1 cellular context compared by ENCODE assay signal in the genomic region with DNA sequence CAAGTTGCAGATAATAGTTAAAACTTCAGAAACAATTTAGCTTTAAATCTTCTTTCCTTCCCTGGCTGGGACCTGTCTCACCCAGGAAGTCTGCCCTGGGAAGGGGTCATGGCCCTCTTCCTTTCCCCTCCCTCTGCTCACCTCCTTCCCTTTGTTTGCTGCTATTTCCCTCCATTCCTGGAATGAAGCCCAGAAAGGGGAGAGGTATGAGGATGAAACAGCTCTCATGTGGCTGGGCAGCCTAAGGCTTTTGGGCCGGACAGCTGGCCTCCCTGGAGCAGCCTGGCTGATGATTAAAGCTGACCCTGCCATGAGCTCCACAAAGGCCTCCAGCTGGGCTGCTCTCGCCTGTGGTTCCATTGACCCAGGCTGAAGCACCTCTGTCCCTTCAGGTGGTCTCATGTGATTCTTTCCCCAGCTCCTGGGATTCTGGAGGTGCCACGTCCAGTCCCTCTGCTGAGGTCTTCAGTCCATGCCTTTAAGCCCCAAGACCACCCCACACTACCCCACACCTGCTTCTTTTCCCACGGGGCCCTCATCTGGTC.
TF ChIP-seq lines count a peak whose summit lies in the region.

No MANE protein-coding gene starts in this region.

TF ChIP-seq in HepG2, 621 proteins besides CTCF, POLR2A, EP300 and RAD21 (continued from another document and continues in another):
- TF ChIP-seq, protein P1, sequence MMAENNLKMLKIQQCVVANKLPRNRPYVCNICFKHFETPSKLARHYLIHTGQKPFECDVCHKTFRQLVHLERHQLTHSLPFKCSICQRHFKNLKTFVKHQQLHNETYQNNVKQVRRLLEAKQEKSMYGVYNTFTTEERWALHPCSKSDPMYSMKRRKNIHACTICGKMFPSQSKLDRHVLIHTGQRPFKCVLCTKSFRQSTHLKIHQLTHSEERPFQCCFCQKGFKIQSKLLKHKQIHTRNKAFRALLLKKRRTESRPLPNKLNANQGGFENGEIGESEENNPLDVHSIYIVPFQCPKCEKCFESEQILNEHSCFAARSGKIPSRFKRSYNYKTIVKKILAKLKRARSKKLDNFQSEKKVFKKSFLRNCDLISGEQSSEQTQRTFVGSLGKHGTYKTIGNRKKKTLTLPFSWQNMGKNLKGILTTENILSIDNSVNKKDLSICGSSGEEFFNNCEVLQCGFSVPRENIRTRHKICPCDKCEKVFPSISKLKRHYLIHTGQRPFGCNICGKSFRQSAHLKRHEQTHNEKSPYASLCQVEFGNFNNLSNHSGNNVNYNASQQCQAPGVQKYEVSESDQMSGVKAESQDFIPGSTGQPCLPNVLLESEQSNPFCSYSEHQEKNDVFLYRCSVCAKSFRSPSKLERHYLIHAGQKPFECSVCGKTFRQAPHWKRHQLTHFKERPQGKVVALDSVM (CRISPR knock-in tag; IDR thresholded peaks at IDR 0.05): peak; percentile 47
- TF ChIP-seq SMAD9 (CRISPR knock-in tag; IDR thresholded peaks at IDR 0.05) (no peak), ZSCAN12 (CRISPR knock-in tag; IDR thresholded peaks at IDR 0.05) (peak; percentile 49; the same call in 1 of the 2 replicates), DPF2 (CRISPR knock-in tag; IDR thresholded peaks at IDR 0.05; ENCODE audit: borderline replicate concordance, low read depth) (0 out of 2 replicates have a peak, but pooled peaks have one; percentile 17), ZNF883 (CRISPR knock-in tag; IDR thresholded peaks at IDR 0.05; ENCODE audit: not compliant biosample characterization) (peak; percentile 56), ZFP90 (CRISPR knock-in tag; IDR thresholded peaks at IDR 0.05; ENCODE audit: borderline replicate concordance) (peak; percentile 74; the same call in 1 of the 2 replicates), ZNF766 (CRISPR knock-in tag; IDR thresholded peaks at IDR 0.05; ENCODE audit: borderline replicate concordance) (peak; percentile 80; the same call in 1 of the 2 replicates), REL (CRISPR knock-in tag; conservative IDR thresholded peaks at IDR 0.05) (0 out of 2 replicates have a peak, but pooled peaks have one; percentile 58), NRL (CRISPR knock-in tag; IDR thresholded peaks at IDR 0.05; ENCODE audit: borderline replicate concordance) (peak; percentile 76; the same call in 1 of the 2 replicates), GPN1 (CRISPR knock-in tag; IDR thresholded peaks at IDR 0.05; ENCODE audit: borderline replicate concordance) (no peak), SMAD3 (CRISPR knock-in tag; IDR thresholded peaks at IDR 0.05) (0 out of 2 replicates have a peak, but pooled peaks have one; percentile 71), ONECUT2 (CRISPR knock-in tag; IDR thresholded peaks at IDR 0.05) (0 out of 2 replicates have a peak, but pooled peaks have one; percentile 45), ZNF674 (CRISPR knock-in tag; IDR thresholded peaks at IDR 0.05; ENCODE audit: low read depth) (no peak), ZFP36L1 (CRISPR knock-in tag; IDR thresholded peaks at IDR 0.05) (peak; percentile 75; the same call in 1 of the 2 replicates), ZNF615 (CRISPR knock-in tag; IDR thresholded peaks at IDR 0.05; ENCODE audit: borderline replicate concordance) (no peak), SP1 (IDR thresholded peaks at IDR 0.05) (no peak), SP1 (CRISPR knock-in tag; IDR thresholded peaks at IDR 0.05) (no peak), ATF3 (CRISPR knock-in tag; IDR thresholded peaks at IDR 0.05) (0 out of 2 replicates have a peak, but pooled peaks have one; percentile 24), SRY (CRISPR knock-in tag; IDR thresholded peaks at IDR 0.05) (no peak), SIX1 (CRISPR knock-in tag; IDR thresholded peaks at IDR 0.05; ENCODE audit: borderline replicate concordance) (peak; percentile 89), ZNF619 (CRISPR knock-in tag; IDR thresholded peaks at IDR 0.05) (no peak), ZNF605 (CRISPR knock-in tag; IDR thresholded peaks at IDR 0.05) (peak; percentile 80), E2F1 (CRISPR knock-in tag; IDR thresholded peaks at IDR 0.05) (no peak), TAF15 (IDR thresholded peaks at IDR 0.05; ENCODE audit: low read depth, low read length, poor library complexity, severe bottlenecking) (no peak), GFI1 (CRISPR knock-in tag; IDR thresholded peaks at IDR 0.05; ENCODE audit: borderline replicate concordance) (peak; percentile 65), ZNF775 (CRISPR knock-in tag; IDR thresholded peaks at IDR 0.05; ENCODE audit: borderline replicate concordance) (no peak), TFDP1 (CRISPR knock-in tag; IDR thresholded peaks at IDR 0.05; ENCODE audit: borderline replicate concordance) (peak; percentile 89), ZNF629 (CRISPR knock-in tag; conservative IDR thresholded peaks at IDR 0.05) (peak; percentile 33; the same call in 1 of the 2 replicates)
- TF ChIP-seq, protein P2, sequence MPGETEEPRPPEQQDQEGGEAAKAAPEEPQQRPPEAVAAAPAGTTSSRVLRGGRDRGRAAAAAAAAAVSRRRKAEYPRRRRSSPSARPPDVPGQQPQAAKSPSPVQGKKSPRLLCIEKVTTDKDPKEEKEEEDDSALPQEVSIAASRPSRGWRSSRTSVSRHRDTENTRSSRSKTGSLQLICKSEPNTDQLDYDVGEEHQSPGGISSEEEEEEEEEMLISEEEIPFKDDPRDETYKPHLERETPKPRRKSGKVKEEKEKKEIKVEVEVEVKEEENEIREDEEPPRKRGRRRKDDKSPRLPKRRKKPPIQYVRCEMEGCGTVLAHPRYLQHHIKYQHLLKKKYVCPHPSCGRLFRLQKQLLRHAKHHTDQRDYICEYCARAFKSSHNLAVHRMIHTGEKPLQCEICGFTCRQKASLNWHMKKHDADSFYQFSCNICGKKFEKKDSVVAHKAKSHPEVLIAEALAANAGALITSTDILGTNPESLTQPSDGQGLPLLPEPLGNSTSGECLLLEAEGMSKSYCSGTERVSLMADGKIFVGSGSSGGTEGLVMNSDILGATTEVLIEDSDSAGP (CRISPR knock-in tag; IDR thresholded peaks at IDR 0.05; ENCODE audit: borderline replicate concordance): peak; percentile 76
- TF ChIP-seq, protein P3, sequence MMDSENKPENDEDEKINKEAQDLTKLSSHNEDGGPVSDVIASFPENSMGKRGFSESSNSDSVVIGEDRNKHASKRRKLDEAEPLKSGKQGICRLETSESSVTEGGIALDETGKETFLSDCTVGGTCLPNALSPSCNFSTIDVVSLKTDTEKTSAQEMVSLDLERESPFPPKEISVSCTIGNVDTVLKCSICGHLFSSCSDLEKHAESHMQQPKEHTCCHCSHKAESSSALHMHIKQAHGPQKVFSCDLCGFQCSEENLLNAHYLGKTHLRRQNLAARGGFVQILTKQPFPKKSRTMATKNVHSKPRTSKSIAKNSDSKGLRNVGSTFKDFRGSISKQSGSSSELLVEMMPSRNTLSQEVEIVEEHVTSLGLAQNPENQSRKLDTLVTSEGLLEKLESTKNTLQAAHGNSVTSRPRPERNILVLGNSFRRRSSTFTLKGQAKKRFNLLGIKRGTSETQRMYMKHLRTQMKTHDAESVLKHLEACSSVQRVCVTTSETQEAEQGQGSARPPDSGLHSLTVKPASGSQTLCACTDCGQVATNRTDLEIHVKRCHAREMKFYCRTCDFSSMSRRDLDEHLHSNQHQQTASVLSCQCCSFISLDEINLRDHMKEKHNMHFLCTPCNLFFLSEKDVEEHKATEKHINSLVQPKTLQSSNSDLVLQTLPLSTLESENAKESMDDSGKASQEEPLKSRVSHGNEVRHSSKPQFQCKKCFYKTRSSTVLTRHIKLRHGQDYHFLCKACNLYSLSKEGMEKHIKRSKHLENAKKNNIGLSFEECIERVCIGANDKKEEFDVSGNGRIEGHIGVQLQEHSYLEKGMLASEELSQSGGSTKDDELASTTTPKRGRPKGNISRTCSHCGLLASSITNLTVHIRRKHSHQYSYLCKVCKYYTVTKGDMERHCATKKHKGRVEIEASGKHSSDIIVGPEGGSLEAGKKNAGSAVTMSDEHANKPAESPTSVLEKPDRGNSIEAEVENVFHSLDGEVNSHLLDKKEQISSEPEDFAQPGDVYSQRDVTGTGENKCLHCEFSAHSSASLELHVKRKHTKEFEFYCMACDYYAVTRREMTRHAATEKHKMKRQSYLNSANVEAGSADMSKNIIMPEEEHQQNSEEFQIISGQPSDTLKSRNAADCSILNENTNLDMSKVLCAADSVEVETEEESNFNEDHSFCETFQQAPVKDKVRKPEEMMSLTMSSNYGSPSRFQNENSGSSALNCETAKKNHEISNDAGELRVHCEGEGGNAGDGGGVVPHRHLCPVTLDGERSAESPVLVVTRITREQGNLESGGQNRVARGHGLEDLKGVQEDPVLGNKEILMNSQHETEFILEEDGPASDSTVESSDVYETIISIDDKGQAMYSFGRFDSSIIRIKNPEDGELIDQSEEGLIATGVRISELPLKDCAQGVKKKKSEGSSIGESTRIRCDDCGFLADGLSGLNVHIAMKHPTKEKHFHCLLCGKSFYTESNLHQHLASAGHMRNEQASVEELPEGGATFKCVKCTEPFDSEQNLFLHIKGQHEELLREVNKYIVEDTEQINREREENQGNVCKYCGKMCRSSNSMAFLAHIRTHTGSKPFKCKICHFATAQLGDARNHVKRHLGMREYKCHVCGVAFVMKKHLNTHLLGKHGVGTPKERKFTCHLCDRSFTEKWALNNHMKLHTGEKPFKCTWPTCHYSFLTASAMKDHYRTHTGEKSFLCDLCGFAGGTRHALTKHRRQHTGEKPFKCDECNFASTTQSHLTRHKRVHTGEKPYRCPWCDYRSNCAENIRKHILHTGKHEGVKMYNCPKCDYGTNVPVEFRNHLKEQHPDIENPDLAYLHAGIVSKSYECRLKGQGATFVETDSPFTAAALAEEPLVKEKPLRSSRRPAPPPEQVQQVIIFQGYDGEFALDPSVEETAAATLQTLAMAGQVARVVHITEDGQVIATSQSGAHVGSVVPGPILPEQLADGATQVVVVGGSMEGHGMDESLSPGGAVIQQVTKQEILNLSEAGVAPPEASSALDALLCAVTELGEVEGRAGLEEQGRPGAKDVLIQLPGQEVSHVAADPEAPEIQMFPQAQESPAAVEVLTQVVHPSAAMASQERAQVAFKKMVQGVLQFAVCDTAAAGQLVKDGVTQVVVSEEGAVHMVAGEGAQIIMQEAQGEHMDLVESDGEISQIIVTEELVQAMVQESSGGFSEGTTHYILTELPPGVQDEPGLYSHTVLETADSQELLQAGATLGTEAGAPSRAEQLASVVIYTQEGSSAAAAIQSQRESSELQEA (CRISPR knock-in tag; IDR thresholded peaks at IDR 0.05; ENCODE audit: not compliant biosample characterization): no peak
- TF ChIP-seq, protein P4, sequence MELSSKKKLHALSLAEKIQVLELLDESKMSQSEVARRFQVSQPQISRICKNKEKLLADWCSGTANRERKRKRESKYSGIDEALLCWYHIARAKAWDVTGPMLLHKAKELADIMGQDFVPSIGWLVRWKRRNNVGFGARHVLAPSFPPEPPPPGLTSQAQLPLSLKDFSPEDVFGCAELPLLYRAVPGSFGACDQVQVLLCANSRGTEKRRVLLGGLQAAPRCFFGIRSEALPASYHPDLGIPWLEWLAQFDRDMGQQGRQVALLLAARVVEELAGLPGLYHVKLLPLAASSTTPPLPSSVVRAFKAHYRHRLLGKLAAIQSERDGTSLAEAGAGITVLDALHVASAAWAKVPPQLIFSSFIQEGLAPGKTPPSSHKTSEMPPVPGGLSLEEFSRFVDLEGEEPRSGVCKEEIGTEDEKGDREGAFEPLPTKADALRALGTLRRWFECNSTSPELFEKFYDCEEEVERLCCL (CRISPR knock-in tag; IDR thresholded peaks at IDR 0.05; ENCODE audit: borderline replicate concordance): no peak
- TF ChIP-seq, protein P5, sequence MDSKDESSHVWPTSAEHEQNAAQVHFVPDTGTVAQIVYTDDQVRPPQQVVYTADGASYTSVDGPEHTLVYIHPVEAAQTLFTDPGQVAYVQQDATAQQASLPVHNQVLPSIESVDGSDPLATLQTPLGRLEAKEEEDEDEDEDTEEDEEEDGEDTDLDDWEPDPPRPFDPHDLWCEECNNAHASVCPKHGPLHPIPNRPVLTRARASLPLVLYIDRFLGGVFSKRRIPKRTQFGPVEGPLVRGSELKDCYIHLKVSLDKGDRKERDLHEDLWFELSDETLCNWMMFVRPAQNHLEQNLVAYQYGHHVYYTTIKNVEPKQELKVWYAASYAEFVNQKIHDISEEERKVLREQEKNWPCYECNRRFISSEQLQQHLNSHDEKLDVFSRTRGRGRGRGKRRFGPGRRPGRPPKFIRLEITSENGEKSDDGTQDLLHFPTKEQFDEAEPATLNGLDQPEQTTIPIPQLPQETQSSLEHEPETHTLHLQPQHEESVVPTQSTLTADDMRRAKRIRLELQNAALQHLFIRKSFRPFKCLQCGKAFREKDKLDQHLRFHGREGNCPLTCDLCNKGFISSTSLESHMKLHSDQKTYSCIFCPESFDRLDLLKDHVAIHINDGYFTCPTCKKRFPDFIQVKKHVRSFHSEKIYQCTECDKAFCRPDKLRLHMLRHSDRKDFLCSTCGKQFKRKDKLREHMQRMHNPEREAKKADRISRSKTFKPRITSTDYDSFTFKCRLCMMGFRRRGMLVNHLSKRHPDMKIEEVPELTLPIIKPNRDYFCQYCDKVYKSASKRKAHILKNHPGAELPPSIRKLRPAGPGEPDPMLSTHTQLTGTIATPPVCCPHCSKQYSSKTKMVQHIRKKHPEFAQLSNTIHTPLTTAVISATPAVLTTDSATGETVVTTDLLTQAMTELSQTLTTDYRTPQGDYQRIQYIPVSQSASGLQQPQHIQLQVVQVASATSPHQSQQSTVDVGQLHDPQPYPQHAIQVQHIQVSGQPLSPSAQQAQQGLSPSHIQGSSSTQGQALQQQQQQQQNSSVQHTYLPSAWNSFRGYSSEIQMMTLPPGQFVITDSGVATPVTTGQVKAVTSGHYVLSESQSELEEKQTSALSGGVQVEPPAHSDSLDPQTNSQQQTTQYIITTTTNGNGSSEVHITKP (CRISPR knock-in tag; IDR thresholded peaks at IDR 0.05; ENCODE audit: low read depth): peak; percentile 82; the same call in 1 of the 2 replicates
- TF ChIP-seq, protein P6, sequence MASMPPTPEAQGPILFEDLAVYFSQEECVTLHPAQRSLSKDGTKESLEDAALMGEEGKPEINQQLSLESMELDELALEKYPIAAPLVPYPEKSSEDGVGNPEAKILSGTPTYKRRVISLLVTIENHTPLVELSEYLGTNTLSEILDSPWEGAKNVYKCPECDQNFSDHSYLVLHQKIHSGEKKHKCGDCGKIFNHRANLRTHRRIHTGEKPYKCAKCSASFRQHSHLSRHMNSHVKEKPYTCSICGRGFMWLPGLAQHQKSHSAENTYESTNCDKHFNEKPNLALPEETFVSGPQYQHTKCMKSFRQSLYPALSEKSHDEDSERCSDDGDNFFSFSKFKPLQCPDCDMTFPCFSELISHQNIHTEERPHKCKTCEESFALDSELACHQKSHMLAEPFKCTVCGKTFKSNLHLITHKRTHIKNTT (CRISPR knock-in tag; IDR thresholded peaks at IDR 0.05): no peak
